In genomic region chr9:135415586-135415985, GRCh38 we compare ENCODE assay signal across 14 cellular contexts.
A peak's percentile ranks its signal among the peaks of the same experiment; 100 is the strongest.
DNase-seq lines count a peak whose midpoint lies in the region; ATAC-seq, FAIRE-seq and TF ChIP-seq lines count a peak whose summit lies in the region.
"Had no signal": no experiment of that assay in that cellular context is flagged by ENCODE, and none has a peak within 500 bp of the region (broad histone marks: within the 10 kb centered on the region; RNA-seq: fewer than 3 reads in every experiment).

No MANE protein-coding gene starts in this region.

- no peak overlapping the region for H4K91ac ChIP-seq in H1 (replicated peaks; ENCODE audit: insufficient read length, low read length)

- H3K4me1 Mint-ChIP-seq in stimulated activated effector memory CD8-positive, alpha-beta T cell treated with anti-CD3 and anti-CD28 coated beads, Interleukin-12 subunit alpha, Interleukin-12 subunit beta, amount 100 ng/mL, for 72 hours: no peaks in the 10 kb centered on the region
- H3K4me1 Mint-ChIP-seq: CD8-positive, alpha-beta memory T cell had no signal

- H2BK5ac ChIP-seq in H1 (ENCODE audit: low read depth, low read length): no peak overlapping the region

- H3K18ac ChIP-seq in H1 (ENCODE audit: extremely low read depth, low read length): no peak overlapping the region

- H2BK12ac ChIP-seq in H1 (ENCODE audit: low read depth, low read length): no peak overlapping the region

- CTCF ChIA-PET in H1 (lab: Charles Lee; ENCODE audit: partially characterized antibody): interaction anchor here (0.7 to 10.4 kb wide), 10 partner anchors 25 to 644 kb away, joined by 3 to 137 read pairs (median 3); partner anchors contain the start of gene OLFM1
- CTCF ChIA-PET in PC-9 (lab: Charles Lee): interaction anchor here (0.5 kb wide), 1 partner anchor 20 kb away, joined by 4 read pairs; no protein-coding TSS in a partner anchor

- H3K4me3 Mint-ChIP-seq in stimulated activated effector memory CD8-positive, alpha-beta T cell treated with anti-CD3 and anti-CD28 coated beads, Interleukin-12 subunit alpha, Interleukin-12 subunit beta, amount 100 ng/mL, for 72 hours: no peak overlapping the region
- H3K4me3 Mint-ChIP-seq: CD14-positive monocyte; CD8-positive, alpha-beta memory T cell; H9 had no signal

- POLR2A ChIA-PET in H1 (lab: Charles Lee; ENCODE audit: partially characterized antibody): no interaction called here
- POLR2A ChIA-PET in PC-9 (lab: Charles Lee; ENCODE audit: unreplicated experiment): interaction anchor here (0.6 kb wide), 1 partner anchor 312 kb away, joined by 4 read pairs; no protein-coding TSS in a partner anchor

- no peak overlapping the region for H3K27ac Mint-ChIP-seq in stimulated activated effector memory CD8-positive, alpha-beta T cell treated with anti-CD3 and anti-CD28 coated beads, Interleukin-12 subunit alpha, Interleukin-12 subunit beta, amount 100 ng/mL, for 72 hours
- H3K27ac Mint-ChIP-seq: CD14-positive monocyte; CD8-positive, alpha-beta memory T cell; H9 had no signal

- no peak overlapping the region for H3K56ac ChIP-seq in H1 (replicated peaks; ENCODE audit: insufficient read length, low read depth, low read length)

- H4K8ac ChIP-seq in H1 (ENCODE audit: extremely low read depth, insufficient read depth, low read length): no peak overlapping the region

- TF ChIP-seq RAD21 in H1 (IDR thresholded peaks at IDR 0.05 in 1 of 2, conservative IDR thresholded peaks at IDR 0.05 in 1 of 2; ENCODE audit: low read depth in 2 of 2, low read length in 2 of 2): no peak

- H3K27me3 ChIP-seq in H1 (replicated peaks in 1 of 4; ENCODE audit: control insufficient read depth in 3 of 4, extremely low read depth in 1 of 4, insufficient read depth in 3 of 4, low read length in 3 of 4): no peaks in the 10 kb centered on the region; a peak in 2 of 7 replicates
- H3K27me3 ChIP-seq in osteoblast (ENCODE audit: insufficient read depth, low read length): no peaks in the 10 kb centered on the region
- H3K27me3 ChIP-seq in PC-9 (ENCODE audit: insufficient read depth, low read depth): 0 out of 2 replicates have a peak, but pooled peaks cover 5% of the 10 kb centered on the region

- no peaks in the 10 kb centered on the region for H3K23me2 ChIP-seq in H1 (ENCODE audit: low read depth, low read length)

- H3K79me2 ChIP-seq in H1 (ENCODE audit: control insufficient read depth in 1 of 2, insufficient read depth in 2 of 2, low read length in 2 of 2): no peaks in the 10 kb centered on the region
- H3K79me2 ChIP-seq in osteoblast (ENCODE audit: insufficient read depth, low read length): no peaks in the 10 kb centered on the region
- H3K79me2 ChIP-seq in PC-9 (ENCODE audit: low read depth): no peaks in the 10 kb centered on the region

- no peak overlapping the region for H2AK5ac ChIP-seq in H1 (ENCODE audit: low read depth, low read length)

- H3K27ac ChIP-seq in H1 (ENCODE audit: low read depth, low read length) (no peak overlapping the region), osteoblast (ENCODE audit: low read depth, low read length) (no peak overlapping the region), PC-9 (no peak overlapping the region)
- H3K27ac ChIP-seq: GM23248, HL-60 had no signal

- H3K4me3 ChIP-seq in H1 (ENCODE audit: extremely low read depth in 1 of 4, insufficient read depth in 2 of 4, low read depth in 3 of 4, low read length in 4 of 4): no peak overlapping the region
- H3K4me3 ChIP-seq in osteoblast (ENCODE audit: insufficient read depth, low read length): no peak overlapping the region
- no peak overlapping the region for H3K4me3 ChIP-seq in PC-9
- H3K4me3 ChIP-seq: GM23248 had no signal

- no peak overlapping the region for H3K4me2 ChIP-seq in H1 (ENCODE audit: insufficient read depth in 1 of 2, low read depth in 2 of 2, low read length in 2 of 2)
- no peak overlapping the region for H3K4me2 ChIP-seq in osteoblast (ENCODE audit: insufficient read depth, low read length)
- no peak overlapping the region for H3K4me2 ChIP-seq in PC-9

- H3K9me3 Mint-ChIP-seq in stimulated activated effector memory CD8-positive, alpha-beta T cell treated with anti-CD3 and anti-CD28 coated beads, Interleukin-12 subunit alpha, Interleukin-12 subunit beta, amount 100 ng/mL, for 72 hours: no peaks in the 10 kb centered on the region
- H3K9me3 Mint-ChIP-seq: CD8-positive, alpha-beta memory T cell; H9 had no signal

- H2BK15ac ChIP-seq in H1 (ENCODE audit: low read length): 0 out of 2 replicates have a peak overlapping the region, but pooled peaks have one; percentile 61

- no peak overlapping the region for H4K5ac ChIP-seq in H1 (ENCODE audit: insufficient read length, low read depth, low read length)

- H3K9ac ChIP-seq in H1 (replicated peaks in 1 of 4; ENCODE audit: extremely low read depth in 1 of 4, low read depth in 3 of 4, low read length in 3 of 4): no peak overlapping the region
- H3K9ac ChIP-seq: GM23248 had no signal

- H3F3A ChIP-seq in PC-9 (ENCODE audit: insufficient read depth, low read depth): peaks cover 4% of the 10 kb centered on the region; the same call in 1 of the 2 replicates

- TF ChIP-seq CTCF in GM13977 (IDR thresholded peaks at IDR 0.05; ENCODE audit: extremely low read depth, insufficient read depth, missing control alignments) (no peak), H1 (IDR thresholded peaks at IDR 0.05; ENCODE audit: control extremely low read depth in 1 of 3, insufficient read depth in 1 of 3, low read depth in 1 of 3, low read length in 3 of 3) (no peak), osteoblast (IDR thresholded peaks at IDR 0.05; ENCODE audit: extremely low read depth, low read depth, low read length) (no peak), PC-9 (conservative IDR thresholded peaks at IDR 0.05) (no peak)

- H2AFZ ChIP-seq in H1 (ENCODE audit: low read length) (no peak overlapping the region), osteoblast (ENCODE audit: low read length) (no peak overlapping the region), PC-9 (no peak overlapping the region)
- H2AFZ ChIP-seq: GM23248 had no signal

- no peak for TF ChIP-seq EP300 in H1 (IDR thresholded peaks at IDR 0.05; ENCODE audit: borderline replicate concordance in 1 of 2, low read depth in 2 of 2, low read length in 2 of 2)

- no peaks in the 10 kb centered on the region for H3K79me1 ChIP-seq in H1 (ENCODE audit: low read depth, low read length)

- no peak for FAIRE-seq in H1 (lab: Jason Lieb, UNC)

- H3K4ac ChIP-seq in H1 (replicated peaks; ENCODE audit: insufficient read length, low read depth, low read length): no peak overlapping the region

- no peaks in the 10 kb centered on the region for H3K36me3 ChIP-seq in H1 (ENCODE audit: control insufficient read depth in 2 of 4, insufficient read depth in 4 of 4, low read length in 3 of 4)
- no peaks in the 10 kb centered on the region for H3K36me3 ChIP-seq in osteoblast (ENCODE audit: insufficient read depth, low read length)
- no peaks in the 10 kb centered on the region for H3K36me3 ChIP-seq in PC-9 (ENCODE audit: low read depth)

- BruUV-seq in PC-9 (replicated peaks; lab: Mats Ljungman, UMichigan): no TSS peak

- H3K23ac ChIP-seq in H1 (ENCODE audit: insufficient read length): no peak overlapping the region

- peaks cover 0 to 6% (median 3%) of the 10 kb centered on the region in 4 experiments; a peak in 4 of 7 replicates for H3K4me1 ChIP-seq in H1 (replicated peaks in 1 of 4; ENCODE audit: control insufficient read depth in 3 of 4, insufficient read depth in 4 of 4, low read length in 3 of 4)
- H3K4me1 ChIP-seq in osteoblast (ENCODE audit: insufficient read depth, low read length): no peaks in the 10 kb centered on the region
- H3K4me1 ChIP-seq in PC-9 (replicated peaks; ENCODE audit: insufficient read depth): peaks cover 18% of the 10 kb centered on the region
- H3K4me1 ChIP-seq: Caco-2 had no signal

- intact Hi-C loops in PC-9 (cut with micrococcal nuclease; ENCODE audit: unreplicated experiment): no loop called here

- no peak overlapping the region for H3K14ac ChIP-seq in H1 (ENCODE audit: insufficient read length)

- H3K9me2 ChIP-seq in PC-9 (ENCODE audit: insufficient read depth): no peaks in the 10 kb centered on the region

- no peaks in the 10 kb centered on the region for H4K20me1 ChIP-seq in H1 (replicated peaks in 1 of 2; ENCODE audit: control insufficient read depth in 1 of 2, insufficient read depth in 2 of 2, low read length in 2 of 2)
- no peaks in the 10 kb centered on the region for H4K20me1 ChIP-seq in osteoblast (ENCODE audit: insufficient read depth, low read length)
- no peaks in the 10 kb centered on the region for H4K20me1 ChIP-seq in PC-9 (ENCODE audit: insufficient read depth)

- in situ Hi-C loops in GM13977 (cut with MboI; ENCODE audit: low pct_unique_long_range_greater_than_20kb, low sequenced_read_pairs, unreplicated experiment): loop anchor here (25.0 kb wide), 1 partner anchor 728 kb away; no protein-coding TSS in a partner anchor

- no peak overlapping the region for H2BK120ac ChIP-seq in H1 (replicated peaks; ENCODE audit: low read depth, low read length)

- WGBS in H1 (ENCODE audit: extremely low coverage in 1 of 2, insufficient coverage in 1 of 2, insufficient read length in 1 of 2, insufficient replicate concordance in 2 of 2, low coverage in 1 of 2, low lambda C conversion rate in 2 of 2, missing lambda C conversion rate in 1 of 2), 2 experiments: 95% methylated on average over 10 of the region's 10 CpGs; no CpG with 5 or more reads in 1 of the 2 experiments

- H3K9me3 ChIP-seq in H1 (ENCODE audit: insufficient read depth in 2 of 2, low read depth in 1 of 2, low read length in 1 of 2): no peaks in the 10 kb centered on the region
- no peaks in the 10 kb centered on the region for H3K9me3 ChIP-seq in osteoblast (ENCODE audit: low read depth, low read length)
- no peaks in the 10 kb centered on the region for H3K9me3 ChIP-seq in PC-9 (ENCODE audit: insufficient read depth, low read depth)
- H3K9me3 ChIP-seq: Caco-2 had no signal

- DNase-seq in D341Med (ENCODE audit: low spot score) (peak; percentile 10), GM13977 (ENCODE audit: low spot score) (peak; percentile 7), H1 (ENCODE audit: low read depth in 1 of 2, low spot score in 2 of 2) (no peak), osteoblast (ENCODE audit: insufficient read length, low spot score, missing footprints) (peak; percentile 48), DMS79 (lab: John Stamatoyannopoulos, UW) (no peak), PC-9 (no peak)
- DNase-seq in stimulated activated effector memory CD8-positive, alpha-beta T cell treated with anti-CD3 and anti-CD28 coated beads, Interleukin-12 subunit alpha, Interleukin-12 subunit beta, amount 100 ng/mL, for 72 hours (ENCODE audit: low spot score in 2 of 2): no peak
- DNase-seq: Caco-2; CD8-positive, alpha-beta memory T cell; DMS53; GM23248; H9 had no signal

- TF ChIP-seq POLR2A in H1 (IDR thresholded peaks at IDR 0.05; ENCODE audit: control extremely low read depth in 1 of 2, low read depth in 2 of 2, low read length in 2 of 2): no peak

- no peak for ATAC-seq in stimulated activated effector memory CD8-positive, alpha-beta T cell treated with anti-CD3 and anti-CD28 coated beads, Interleukin-12 subunit alpha, Interleukin-12 subunit beta, amount 100 ng/mL, for 72 hours

- H2BK20ac ChIP-seq in H1 (ENCODE audit: low read length): no peak overlapping the region

- H3K36me3 Mint-ChIP-seq in stimulated activated effector memory CD8-positive, alpha-beta T cell treated with anti-CD3 and anti-CD28 coated beads, Interleukin-12 subunit alpha, Interleukin-12 subunit beta, amount 100 ng/mL, for 72 hours: no peaks in the 10 kb centered on the region
- H3K36me3 Mint-ChIP-seq: CD14-positive monocyte; CD8-positive, alpha-beta memory T cell had no signal

Comparison
In these comparisons a context has a peak if more than half of its experiments do, and no peak if none do; other contexts are left out.
1. DNase-seq: peak in D341Med (single experiment), GM13977 (single experiment) and osteoblast (single experiment); none in H1 (0 of 2), stimulated activated effector memory CD8-positive, alpha-beta T cell treated with anti-CD3 and anti-CD28 coated beads, Interleukin-12 subunit alpha, Interleukin-12 subunit beta, amount 100 ng/mL, for 72 hours (0 of 2), DMS79 (single experiment) and PC-9 (0 of 2).